In the genomic region with DNA sequence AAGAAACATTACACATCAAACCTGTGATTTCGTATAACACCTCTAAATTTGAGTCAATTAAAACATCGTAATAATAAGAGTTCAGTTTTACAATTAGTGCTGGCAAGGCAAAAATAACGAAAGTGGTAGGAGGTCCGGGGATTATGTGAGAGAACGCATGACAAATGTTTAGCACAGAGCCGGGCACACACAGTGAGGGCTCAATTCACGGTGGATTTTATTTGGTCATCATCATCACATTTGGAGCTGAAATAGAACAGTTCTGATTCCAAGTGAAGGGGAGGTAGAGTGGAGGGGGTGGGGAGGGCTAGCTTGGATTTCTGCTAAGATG, we compare ENCODE assay signal across 8 cellular contexts. TPM values are rescaled to one million over a fixed set of nuclear protein-coding genes. Genes with fewer than 3 reads are reported as not detected.
DNase-seq lines count a peak whose midpoint lies in the region; ATAC-seq and TF ChIP-seq lines count a peak whose summit lies in the region.

No MANE protein-coding gene starts in this region.

- H3K9me3 ChIP-seq in right atrium auricular region: no peaks in the 10 kb centered on the region

- intact Hi-C loops in Right ventricle myocardium superior (cut with DNase I): no loop called here

- peak overlapping the region; percentile 52 to 72 for H3K4me3 ChIP-seq in right atrium auricular region

- H3K27me3 Mint-ChIP-seq in brain (peaks cover 8% of the 10 kb centered on the region), mesothelial cell of epicardium (ENCODE audit: low read depth) (peaks cover 16% of the 10 kb centered on the region)

- DNase-seq in right atrium auricular region (ENCODE audit: low spot score): no peak
- no peak for DNase-seq in Right ventricle myocardium superior
- no peak for DNase-seq in mesothelial cell of epicardium (ENCODE audit: low spot score in 2 of 2, unreplicated experiment in 2 of 2)
- no peak for DNase-seq in cortex of kidney (lab: John Stamatoyannopoulos, UW)
- DNase-seq in AG20443 (ENCODE audit: low spot score): no peak
- DNase-seq in mesenteric fat pad (ENCODE audit: low spot score): no peak
- no peak for DNase-seq in DMS 273 (lab: John Stamatoyannopoulos, UW; ENCODE audit: unreplicated experiment)

- H3K4me1 ChIP-seq in right atrium auricular region: peaks cover 0 to 15% of the 10 kb centered on the region in 2 donors

- no peaks in the 10 kb centered on the region for H3K36me3 Mint-ChIP-seq in brain
- no peaks in the 10 kb centered on the region for H3K36me3 Mint-ChIP-seq in mesothelial cell of epicardium

- H3K9me3 Mint-ChIP-seq in brain (no peaks in the 10 kb centered on the region), mesothelial cell of epicardium (no peaks in the 10 kb centered on the region)

- peak overlapping the region; percentile 4 to 32 (median 12) for H3K27ac Mint-ChIP-seq in brain
- no peak overlapping the region for H3K27ac Mint-ChIP-seq in mesothelial cell of epicardium

- H3K27me3 ChIP-seq in right atrium auricular region: no peaks in the 10 kb centered on the region

- ATAC-seq in Right ventricle myocardium superior (ENCODE audit: poor library complexity): no peak

- H3K27ac ChIP-seq in right atrium auricular region: peak overlapping the region; percentile 68 to 71

- no peaks in the 10 kb centered on the region for H3K36me3 ChIP-seq in right atrium auricular region

- H3K4me3 Mint-ChIP-seq in brain (peak overlapping the region; percentile 85 to 93 (median 91)), mesothelial cell of epicardium (peak overlapping the region; percentile 84)

- H3K4me1 Mint-ChIP-seq in brain (peaks cover 7% of the 10 kb centered on the region), mesothelial cell of epicardium (peaks cover 4% of the 10 kb centered on the region)

- TF ChIP-seq CTCF in right atrium auricular region (IDR thresholded peaks at IDR 0.05) (no peak), brain (conservative IDR thresholded peaks at IDR 0.05) (no peak), mesothelial cell of epicardium (IDR thresholded peaks at IDR 0.05; ENCODE audit: unreplicated experiment) (no peak)

RNA-seq across cellular contexts. Expression of gene H3-3A, which starts 20.0 kb away (rescaled TPM):
- 100 to 1,000 TPM; 244 to 279 TPM for total RNA-seq in right atrium auricular region
- total RNA-seq in Right ventricle myocardium superior: 271 TPM
- 1,542 TPM for polyA plus RNA-seq in brain (ENCODE audit: insufficient read depth, low read depth, low replicate concordance)
- 796 to 806 TPM (median 800 TPM) in 3 replicates for total RNA-seq in mesothelial cell of epicardium
- total RNA-seq in mesenteric fat pad: 321 TPM
